In genomic region chr2:48514591-48514990, GRCh38 we compare ENCODE assay signal across 27 cellular contexts. TPM values are rescaled to one million over a fixed set of nuclear protein-coding genes. Genes with fewer than 3 reads are reported as not detected.
DNase-seq lines count a peak whose midpoint lies in the region; ATAC-seq and TF ChIP-seq lines count a peak whose summit lies in the region.
"Had no signal": no experiment of that assay in that cellular context is flagged by ENCODE, and none has a peak within 500 bp of the region (broad histone marks: within the 10 kb centered on the region; RNA-seq: fewer than 3 reads in every experiment).

No MANE protein-coding gene starts in this region.

- H3K79me2 ChIP-seq in smooth muscle cell (ENCODE audit: low read depth) = no peaks in the 10 kb centered on the region
- H3K79me2 ChIP-seq in trophoblast cell (ENCODE audit: control insufficient read depth, insufficient read depth, low read length, poor library complexity) = no peaks in the 10 kb centered on the region

- intact Hi-C loops in Calu3 (cut with micrococcal nuclease; ENCODE audit: unreplicated experiment) = no loop called here

- no peak overlapping the region for H3K23ac ChIP-seq in trophoblast cell (ENCODE audit: low read length)

- H2BK12ac ChIP-seq in trophoblast cell (ENCODE audit: low read length) = no peak overlapping the region

- H3K4me2 ChIP-seq in smooth muscle cell (no peak overlapping the region), trophoblast cell (ENCODE audit: low read length) (no peak overlapping the region)

- H3K4me1 Mint-ChIP-seq in Calu3 (ENCODE audit: low read depth, unreplicated experiment) = no peaks in the 10 kb centered on the region

- H3K4me3 Mint-ChIP-seq in Calu3 (ENCODE audit: low read depth, unreplicated experiment) = no peak overlapping the region
- H3K4me3 Mint-ChIP-seq: activated CD4-positive, alpha-beta T cell treated with anti-CD3 and anti-CD28 coated beads, Interleukin-2, amount 10 ng/mL, durations not matched to agents 7 days and 5 days; activated naive CD8-positive, alpha-beta T cell treated with anti-CD3 and anti-CD28 coated beads, Interleukin-2, amount 50 U/mL, for 24 hours; activated T-cell treated with anti-CD3 and anti-CD28 coated beads, Interleukin-2, amount 50 U/mL, for 4 hours; natural killer cell had no signal

- peak; percentile 55 for DNase-seq in AG10803 (ENCODE audit: low read depth)
- DNase-seq in astrocyte of the hippocampus (ENCODE audit: low read depth, low spot score) = peak; percentile 55
- no peak for DNase-seq in smooth muscle cell (lab: John Stamatoyannopoulos, UW; ENCODE audit: unreplicated experiment)
- no peak for DNase-seq in Calu3
- no peak for DNase-seq in NCI-H2196 treated with DMSO at 0.1 percent for 48 hours (lab: John Stamatoyannopoulos, UW; ENCODE audit: unreplicated experiment)
- no peak for DNase-seq in trophoblast cell
- DNase-seq: activated CD4-positive, alpha-beta T cell treated with anti-CD3 and anti-CD28 coated beads, Interleukin-2, amount 10 ng/mL, durations not matched to agents 7 days and 5 days; activated gamma-delta T cell treated with Interleukin-2 at 50 U/mL for 16 hours; activated naive CD8-positive, alpha-beta T cell treated with anti-CD3 and anti-CD28 coated beads, Interleukin-2, amount 50 U/mL, for 24 hours; activated T-cell treated with anti-CD3 and anti-CD28 coated beads, Interleukin-2, amount 50 U/mL, for 4 hours; brain microvascular endothelial cell; C1 segment of cervical spinal cord; colonic mucosa; COR-L47; effector CD8-positive, alpha-beta T cell; gastrocnemius medialis; islet precursor cell; KBM-7; midbrain; natural killer cell; NCI-H1417 treated with DMSO at 0.1 percent for 48 hours; NCI-H2081 treated with DMSO at 0.1 percent for 48 hours; NCI-H345; Peyer's patch; stimulated activated CD4-positive, alpha-beta T cell treated with anti-CD3 and anti-CD28 coated beads, Interleukin-2, amount 100 ng/mL, for 48 hours had no signal

- TF ChIP-seq EP300 in gastroesophageal sphincter (IDR thresholded peaks at IDR 0.05) = no peak

- peaks cover 0 to 47% of the 10 kb centered on the region in 2 donors for H3K36me3 ChIP-seq in gastroesophageal sphincter
- no peaks in the 10 kb centered on the region for H3K36me3 ChIP-seq in smooth muscle cell (ENCODE audit: low read depth)
- H3K36me3 ChIP-seq in trophoblast cell (ENCODE audit: control insufficient read depth in 1 of 2, insufficient read depth in 2 of 2, low read length in 2 of 2) = peaks cover 14 to 29% of the 10 kb centered on the region in 2 experiments
- H3K36me3 ChIP-seq: brain microvascular endothelial cell, colonic mucosa had no signal

- peak overlapping the region; percentile 87 to 93 (median 90) for H3K27ac ChIP-seq in gastroesophageal sphincter
- peak overlapping the region; percentile 59 for H3K27ac ChIP-seq in smooth muscle cell (ENCODE audit: low read depth)
- H3K27ac ChIP-seq in trophoblast cell (ENCODE audit: low read depth, low read length) = no peak overlapping the region
- H3K27ac ChIP-seq: brain microvascular endothelial cell, colonic mucosa, epithelial cell of prostate had no signal

- no peak for TF ChIP-seq POLR2A in gastroesophageal sphincter (IDR thresholded peaks at IDR 0.05)

- H3K9ac ChIP-seq in smooth muscle cell (ENCODE audit: low read depth) (no peak overlapping the region), trophoblast cell (ENCODE audit: low read length) (no peak overlapping the region)

- H3K9me3 Mint-ChIP-seq in Calu3 (ENCODE audit: low read depth, unreplicated experiment) = no peaks in the 10 kb centered on the region
- H3K9me3 Mint-ChIP-seq: activated CD4-positive, alpha-beta T cell treated with anti-CD3 and anti-CD28 coated beads, Interleukin-2, amount 10 ng/mL, durations not matched to agents 7 days and 5 days; activated naive CD8-positive, alpha-beta T cell treated with anti-CD3 and anti-CD28 coated beads, Interleukin-2, amount 50 U/mL, for 24 hours; activated T-cell treated with anti-CD3 and anti-CD28 coated beads, Interleukin-2, amount 50 U/mL, for 4 hours; natural killer cell had no signal

- H3K36me3 Mint-ChIP-seq in Calu3 (ENCODE audit: insufficient read depth, unreplicated experiment) = peaks cover 16% of the 10 kb centered on the region

- no peak overlapping the region for H4K91ac ChIP-seq in trophoblast cell (ENCODE audit: low read depth, low read length)

- no peak overlapping the region for H3K4ac ChIP-seq in trophoblast cell (ENCODE audit: low read depth, low read length)

- H2AFZ ChIP-seq in smooth muscle cell (ENCODE audit: low read depth) (no peak overlapping the region), trophoblast cell (ENCODE audit: insufficient read depth, low read length, poor library complexity) (no peak overlapping the region)

- no peak overlapping the region for H3K18ac ChIP-seq in trophoblast cell (ENCODE audit: low read length)

- no peak overlapping the region for H4K8ac ChIP-seq in trophoblast cell (ENCODE audit: low read depth, low read length)

- H3K27ac Mint-ChIP-seq in Calu3 (ENCODE audit: unreplicated experiment) = no peak overlapping the region
- H3K27ac Mint-ChIP-seq: activated CD4-positive, alpha-beta T cell treated with anti-CD3 and anti-CD28 coated beads, Interleukin-2, amount 10 ng/mL, durations not matched to agents 7 days and 5 days; activated naive CD8-positive, alpha-beta T cell treated with anti-CD3 and anti-CD28 coated beads, Interleukin-2, amount 50 U/mL, for 24 hours; natural killer cell had no signal

- H3K4me1 ChIP-seq in gastroesophageal sphincter = peaks cover 7 to 55% (median 10%) of the 10 kb centered on the region in 3 donors
- H3K4me1 ChIP-seq in smooth muscle cell (ENCODE audit: low read depth) = peaks cover 32% of the 10 kb centered on the region
- H3K4me1 ChIP-seq in trophoblast cell (ENCODE audit: control insufficient read depth in 1 of 2, insufficient read depth in 2 of 2, low read length in 2 of 2) = no peaks in the 10 kb centered on the region
- H3K4me1 ChIP-seq: colonic mucosa, gastrocnemius medialis had no signal

- CTCF ChIA-PET in Calu3 (lab: Charles Lee) = no interaction called here

- TF ChIP-seq CTCF in AG10803 (conservative IDR thresholded peaks at IDR 0.05; ENCODE audit: low read length) (no peak), gastroesophageal sphincter (IDR thresholded peaks at IDR 0.05) (no peak), smooth muscle cell (IDR thresholded peaks at IDR 0.05; ENCODE audit: borderline replicate concordance, insufficient read depth, poor library complexity, severe bottlenecking) (no peak), Calu3 (IDR thresholded peaks at IDR 0.05; ENCODE audit: unreplicated experiment) (no peak)

- no peak overlapping the region for H2BK120ac ChIP-seq in trophoblast cell (ENCODE audit: insufficient read depth, low read length, poor library complexity)

- no peak overlapping the region for H3K14ac ChIP-seq in trophoblast cell (ENCODE audit: low read length)

- H3F3A ChIP-seq in smooth muscle cell (ENCODE audit: low read depth) = peaks cover 22% of the 10 kb centered on the region

- H3K79me1 ChIP-seq in trophoblast cell (ENCODE audit: low read length) = no peaks in the 10 kb centered on the region

- no peak for ATAC-seq in gastroesophageal sphincter
- ATAC-seq: activated naive CD8-positive, alpha-beta T cell treated with anti-CD3 and anti-CD28 coated beads, Interleukin-2, amount 50 U/mL, for 24 hours; activated T-cell treated with anti-CD3 and anti-CD28 coated beads, Interleukin-2, amount 50 U/mL, for 4 hours; gastrocnemius medialis; natural killer cell had no signal

- no peaks in the 10 kb centered on the region for H4K20me1 ChIP-seq in smooth muscle cell (ENCODE audit: low read depth)

- H3K4me3 ChIP-seq in AG10803 (ENCODE audit: low read length) (no peak overlapping the region), gastroesophageal sphincter (no peak overlapping the region), smooth muscle cell (no peak overlapping the region), trophoblast cell (ENCODE audit: low read depth, low read length) (no peak overlapping the region)
- H3K4me3 ChIP-seq: colonic mucosa, gastrocnemius medialis, Peyer's patch had no signal

- H3K27me3 Mint-ChIP-seq in Calu3 (ENCODE audit: unreplicated experiment) = no peaks in the 10 kb centered on the region
- H3K27me3 Mint-ChIP-seq: activated CD4-positive, alpha-beta T cell treated with anti-CD3 and anti-CD28 coated beads, Interleukin-2, amount 10 ng/mL, durations not matched to agents 7 days and 5 days; activated naive CD8-positive, alpha-beta T cell treated with anti-CD3 and anti-CD28 coated beads, Interleukin-2, amount 50 U/mL, for 24 hours had no signal

- H3K27me3 ChIP-seq in gastroesophageal sphincter (no peaks in the 10 kb centered on the region), smooth muscle cell (ENCODE audit: low read depth) (no peaks in the 10 kb centered on the region), trophoblast cell (ENCODE audit: insufficient read depth, low read length) (no peaks in the 10 kb centered on the region)
- H3K27me3 ChIP-seq: brain microvascular endothelial cell, colonic mucosa, gastrocnemius medialis, Peyer's patch had no signal

- no peak overlapping the region for H2BK5ac ChIP-seq in trophoblast cell (ENCODE audit: low read depth, low read length, poor library complexity)

- H4K12ac ChIP-seq in trophoblast cell (ENCODE audit: low read depth, low read length) = no peak overlapping the region

- H3K9me3 ChIP-seq in gastroesophageal sphincter = no peaks in the 10 kb centered on the region
- no peaks in the 10 kb centered on the region for H3K9me3 ChIP-seq in smooth muscle cell (replicated peaks; ENCODE audit: low read depth)
- no peaks in the 10 kb centered on the region for H3K9me3 ChIP-seq in trophoblast cell (ENCODE audit: insufficient read depth, low read depth, low read length)
- H3K9me3 ChIP-seq: colonic mucosa, gastrocnemius medialis, Peyer's patch had no signal

- no peak overlapping the region for H2AK5ac ChIP-seq in trophoblast cell (ENCODE audit: low read length)

- 45 to 55% methylated on average over 6 to 7 of the region's 7 CpGs for WGBS in gastroesophageal sphincter (ENCODE audit: low coverage in 1 of 2), 2 donors
- 77% methylated on average over 7 of the region's 7 CpGs for WGBS in smooth muscle cell (ENCODE audit: low lambda C conversion rate)
- no CpG with 5 or more reads among the region's 7 CpGs for WGBS in trophoblast cell (ENCODE audit: extremely low coverage, insufficient coverage, insufficient read length)

- BruUV-seq in Calu3 (replicated peaks; lab: Mats Ljungman, UMichigan) = no TSS peak

RNA-seq across cellular contexts. Expression of gene STON1, which starts 15.4 kb away (rescaled TPM):
- total RNA-seq in gastroesophageal sphincter (100 to 1,000 TPM; 118 to 263 (median 158) TPM), smooth muscle cell (56.6 and 60.3 TPM in 2 replicates), Calu3 (2022) (0.86 and 1.3 TPM in 2 replicates)
- polyA plus RNA-seq in smooth muscle cell = 13.8 and 15.3 TPM in 2 replicates
- 10.3 and 10.6 TPM in 2 replicates for polyA plus RNA-seq in trophoblast cell (2013)

Comparison
In these comparisons a context has a peak if more than half of its experiments do, and no peak if none do; other contexts are left out.
1. DNase-seq: peak in AG10803 (single experiment) and astrocyte of the hippocampus (single experiment); none in smooth muscle cell (single experiment), Calu3 (single experiment), NCI-H2196 treated with DMSO at 0.1 percent for 48 hours (single experiment) and trophoblast cell (0 of 2).
2. RNA of gene STON1, which starts 15.4 kb away (total RNA-seq): 118 to 263 TPM in gastroesophageal sphincter and 56.6 to 60.3 TPM in smooth muscle cell; 0.86 to 1.3 TPM in Calu3; every median in the first group is over 10 times any median in the second.